In the genomic region with DNA sequence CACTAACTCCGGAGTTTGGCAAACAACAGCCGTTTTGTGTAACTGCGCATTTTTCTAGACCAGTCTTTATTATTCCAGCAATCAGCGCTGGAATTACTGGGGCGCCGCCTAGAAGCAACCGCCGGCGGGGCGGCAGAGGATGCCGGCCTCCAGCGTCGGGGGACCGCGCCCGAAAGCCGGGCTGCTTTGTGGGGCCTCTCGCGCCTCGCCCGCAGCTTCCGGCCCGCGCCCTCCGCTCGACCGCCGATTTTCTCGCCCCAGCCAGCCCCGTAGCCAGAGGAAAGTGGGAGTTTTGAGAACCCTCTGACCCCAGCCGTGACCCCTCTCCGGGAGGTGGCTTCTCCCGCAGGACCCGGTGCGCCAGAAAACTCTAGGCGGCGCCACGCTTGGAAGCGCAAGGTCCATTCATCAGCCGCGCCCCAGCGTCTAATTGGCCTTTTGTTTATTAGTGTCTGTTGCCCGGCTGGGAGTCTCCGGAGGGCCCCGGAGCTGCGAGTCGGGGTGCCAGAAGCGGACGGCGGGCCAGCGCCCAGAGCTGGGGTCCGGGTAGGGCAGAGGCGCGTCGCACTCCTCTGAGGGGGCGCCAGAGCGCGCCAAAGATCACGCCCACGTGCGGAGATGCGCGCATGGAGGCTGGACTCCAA, we compare ENCODE assay signal across 16 cellular contexts. TPM values are rescaled to one million over a fixed set of nuclear protein-coding genes. Genes with fewer than 3 reads are reported as not detected.
A peak's percentile ranks its signal among the peaks of the same experiment; 100 is the strongest.
DNase-seq lines count a peak whose midpoint lies in the region; ATAC-seq, FAIRE-seq and TF ChIP-seq lines count a peak whose summit lies in the region.
"Had no signal": no experiment of that assay in that cellular context is flagged by ENCODE, and none has a peak within 500 bp of the region (broad histone marks: within the 10 kb centered on the region; RNA-seq: fewer than 3 reads in every experiment).

No MANE protein-coding gene starts in this region.

- H3K23ac ChIP-seq in H1 (ENCODE audit: insufficient read length) (no peak overlapping the region), mesendoderm (ENCODE audit: low read length) (no peak overlapping the region)

- peak overlapping the region; percentile 50; the same call in 1 of the 2 replicates for H2BK12ac ChIP-seq in H1 (ENCODE audit: low read depth, low read length)

- H2BK5ac ChIP-seq in H1 (ENCODE audit: low read depth, low read length): no peak overlapping the region
- no peak overlapping the region for H2BK5ac ChIP-seq in mesendoderm (ENCODE audit: low read length)

- H3K9me3 Mint-ChIP-seq in activated CD8-positive, alpha-beta T cell treated with anti-CD3 and anti-CD28 coated beads, Interleukin-2, amount 10 ng/mL, durations not matched to agents 7 days and 5 days (ENCODE audit: insufficient read depth): no peaks in the 10 kb centered on the region
- H3K9me3 Mint-ChIP-seq: activated naive CD8-positive, alpha-beta T cell treated with anti-CD3 and anti-CD28 coated beads, Interleukin-2, amount 50 U/mL, for 24 hours had no signal

- no peak overlapping the region for H2AFZ ChIP-seq in H1 (ENCODE audit: low read length)

- H3K27ac ChIP-seq in H1 (ENCODE audit: low read depth, low read length) (no peak overlapping the region), mesendoderm (ENCODE audit: low read depth, low read length) (no peak overlapping the region), suprapubic skin (no peak overlapping the region), body of pancreas (no peak overlapping the region)

- TF ChIP-seq CTCF in H1 (IDR thresholded peaks at IDR 0.05; ENCODE audit: control extremely low read depth in 1 of 3, insufficient read depth in 1 of 3, low read depth in 1 of 3, low read length in 3 of 3): peak in 2 of 3 experiments; percentile 3 to 25; a peak in 1 of 4 replicates
- peak in 1 of 2 donors; percentile 20 for TF ChIP-seq CTCF in suprapubic skin (IDR thresholded peaks at IDR 0.05)
- TF ChIP-seq CTCF in body of pancreas (IDR thresholded peaks at IDR 0.05): no peak

- H3K79me1 ChIP-seq in H1 (ENCODE audit: low read depth, low read length) (no peaks in the 10 kb centered on the region), mesendoderm (ENCODE audit: low read length) (no peaks in the 10 kb centered on the region)

- no peak overlapping the region for H3K14ac ChIP-seq in H1 (ENCODE audit: insufficient read length)

- H3K79me2 ChIP-seq in H1 (ENCODE audit: control insufficient read depth in 1 of 2, insufficient read depth in 2 of 2, low read length in 2 of 2): no peaks in the 10 kb centered on the region
- H3K79me2 ChIP-seq in mesendoderm (ENCODE audit: control insufficient read depth, insufficient read depth, low read length): no peaks in the 10 kb centered on the region

- intact Hi-C loops in body of pancreas (cut with DNase I): no loop called here

- H3K4me1 ChIP-seq in H1 (replicated peaks in 1 of 4; ENCODE audit: control insufficient read depth in 3 of 4, insufficient read depth in 4 of 4, low read length in 3 of 4) (peaks cover 0 to 23% (median 14%) of the 10 kb centered on the region in 4 experiments; a peak in 6 of 7 replicates), mesendoderm (ENCODE audit: control insufficient read depth, low read depth, low read length) (no peaks in the 10 kb centered on the region), suprapubic skin (peaks cover 24% of the 10 kb centered on the region), body of pancreas (peaks cover 15% of the 10 kb centered on the region)

- TF ChIP-seq EP300 in H1 (IDR thresholded peaks at IDR 0.05; ENCODE audit: borderline replicate concordance in 1 of 2, low read depth in 2 of 2, low read length in 2 of 2) (no peak), suprapubic skin (IDR thresholded peaks at IDR 0.05) (no peak)

- H4K20me1 ChIP-seq in H1 (replicated peaks in 1 of 2; ENCODE audit: control insufficient read depth in 1 of 2, insufficient read depth in 2 of 2, low read length in 2 of 2): peaks cover 23 to 27% of the 10 kb centered on the region in 2 experiments

- TF ChIP-seq RAD21 in H1 (IDR thresholded peaks at IDR 0.05 in 1 of 2, conservative IDR thresholded peaks at IDR 0.05 in 1 of 2; ENCODE audit: low read depth in 2 of 2, low read length in 2 of 2): peak in 1 of 2 experiments; percentile 31

- H3K4ac ChIP-seq in H1 (replicated peaks; ENCODE audit: insufficient read length, low read depth, low read length) (no peak overlapping the region), mesendoderm (ENCODE audit: low read depth, low read length) (no peak overlapping the region)

- no peak overlapping the region for H2BK120ac ChIP-seq in H1 (replicated peaks; ENCODE audit: low read depth, low read length)
- no peak overlapping the region for H2BK120ac ChIP-seq in mesendoderm (ENCODE audit: low read depth, low read length)

- H4K5ac ChIP-seq in H1 (ENCODE audit: insufficient read length, low read depth, low read length): no peak overlapping the region
- H4K5ac ChIP-seq in mesendoderm (ENCODE audit: low read length): no peak overlapping the region

- 4% methylated on average over 62 of the region's 63 CpGs; no CpG with 5 or more reads in 1 of the 2 experiments for WGBS in H1 (ENCODE audit: extremely low coverage in 1 of 2, insufficient coverage in 1 of 2, insufficient read length in 1 of 2, insufficient replicate concordance in 2 of 2, low coverage in 1 of 2, low lambda C conversion rate in 2 of 2, missing lambda C conversion rate in 1 of 2), 2 experiments
- no CpG with 5 or more reads among the region's 63 CpGs for WGBS in mesendoderm (ENCODE audit: extremely low coverage, insufficient coverage, low lambda C conversion rate)
- 2% methylated on average over 9 of the region's 63 CpGs for WGBS in suprapubic skin
- 0 to 1% methylated on average over 33 to 63 of the region's 63 CpGs for WGBS in body of pancreas, 2 donors

- ATAC-seq in activated CD8-positive, alpha-beta T cell treated with anti-CD3 and anti-CD28 coated beads, Interleukin-2, amount 10 ng/mL, durations not matched to agents 7 days and 5 days: no peak
- no peak for ATAC-seq in body of pancreas
- ATAC-seq: activated naive CD8-positive, alpha-beta T cell treated with anti-CD3 and anti-CD28 coated beads, Interleukin-2, amount 50 U/mL, for 24 hours had no signal

- H3K56ac ChIP-seq in H1 (replicated peaks; ENCODE audit: insufficient read length, low read depth, low read length) (no peak overlapping the region), mesendoderm (ENCODE audit: low read length) (no peak overlapping the region)

- H3K36me3 ChIP-seq in H1 (ENCODE audit: control insufficient read depth in 2 of 4, insufficient read depth in 4 of 4, low read length in 3 of 4) (no peaks in the 10 kb centered on the region), mesendoderm (ENCODE audit: control insufficient read depth, insufficient read depth, low read length) (no peaks in the 10 kb centered on the region), suprapubic skin (no peaks in the 10 kb centered on the region), body of pancreas (replicated peaks in 1 of 2; ENCODE audit: insufficient read depth in 1 of 2, low read depth in 2 of 2) (no peaks in the 10 kb centered on the region)
- H3K36me3 ChIP-seq: tibial artery had no signal

- TF ChIP-seq POLR2A in H1 (IDR thresholded peaks at IDR 0.05; ENCODE audit: control extremely low read depth in 1 of 2, low read depth in 2 of 2, low read length in 2 of 2): no peak
- TF ChIP-seq POLR2A in suprapubic skin (IDR thresholded peaks at IDR 0.05): no peak
- no peak for TF ChIP-seq POLR2A in body of pancreas (IDR thresholded peaks at IDR 0.05)

- H4K91ac ChIP-seq in H1 (replicated peaks; ENCODE audit: insufficient read length, low read length): no peak overlapping the region

- no peak overlapping the region for H3K27ac Mint-ChIP-seq in activated CD8-positive, alpha-beta T cell treated with anti-CD3 and anti-CD28 coated beads, Interleukin-2, amount 10 ng/mL, durations not matched to agents 7 days and 5 days
- H3K27ac Mint-ChIP-seq: activated naive CD8-positive, alpha-beta T cell treated with anti-CD3 and anti-CD28 coated beads, Interleukin-2, amount 50 U/mL, for 24 hours had no signal

- H2AK5ac ChIP-seq in H1 (ENCODE audit: low read depth, low read length) (0 out of 2 replicates have a peak overlapping the region, but pooled peaks have one; percentile 61), mesendoderm (ENCODE audit: low read length) (no peak overlapping the region)

- CTCF ChIA-PET in H1 (lab: Charles Lee; ENCODE audit: partially characterized antibody): interaction anchor here (1.0 to 5.4 kb wide), 5 partner anchors 11 to 120 kb away, joined by 3 to 44 read pairs (median 5); no protein-coding TSS in a partner anchor
- CTCF ChIA-PET in activated CD8-positive, alpha-beta T cell treated with anti-CD3 and anti-CD28 coated beads, Interleukin-2, amount 10 ng/mL, durations not matched to agents 7 days and 5 days (lab: Charles Lee): no interaction called here

- no peak overlapping the region for H3K4me3 Mint-ChIP-seq in activated CD8-positive, alpha-beta T cell treated with anti-CD3 and anti-CD28 coated beads, Interleukin-2, amount 10 ng/mL, durations not matched to agents 7 days and 5 days
- H3K4me3 Mint-ChIP-seq: activated naive CD8-positive, alpha-beta T cell treated with anti-CD3 and anti-CD28 coated beads, Interleukin-2, amount 50 U/mL, for 24 hours had no signal

- FAIRE-seq in H1 (lab: Jason Lieb, UNC): no peak
- FAIRE-seq: TTC549 had no signal

- H2BK15ac ChIP-seq in H1 (ENCODE audit: low read length): no peak overlapping the region
- no peak overlapping the region for H2BK15ac ChIP-seq in mesendoderm (replicated peaks; ENCODE audit: low read depth)

- no peak overlapping the region for H3K9ac ChIP-seq in H1 (replicated peaks in 1 of 4; ENCODE audit: extremely low read depth in 1 of 4, low read depth in 3 of 4, low read length in 3 of 4)
- no peak overlapping the region for H3K9ac ChIP-seq in mesendoderm (ENCODE audit: low read length)

- H3K4me1 Mint-ChIP-seq in activated CD8-positive, alpha-beta T cell treated with anti-CD3 and anti-CD28 coated beads, Interleukin-2, amount 10 ng/mL, durations not matched to agents 7 days and 5 days (ENCODE audit: low read depth): peaks cover 13% of the 10 kb centered on the region

- no peak overlapping the region for H4K8ac ChIP-seq in H1 (ENCODE audit: extremely low read depth, insufficient read depth, low read length)
- no peak overlapping the region for H4K8ac ChIP-seq in mesendoderm (ENCODE audit: low read depth, low read length)

- POLR2A ChIA-PET in H1 (lab: Charles Lee; ENCODE audit: partially characterized antibody): interaction anchor here (0.8 to 1.3 kb wide), 2 partner anchors 10 to 19 kb away, joined by 3 to 6 read pairs; no protein-coding TSS in a partner anchor
- POLR2A ChIA-PET in activated CD8-positive, alpha-beta T cell treated with anti-CD3 and anti-CD28 coated beads, Interleukin-2, amount 10 ng/mL, durations not matched to agents 7 days and 5 days (lab: Charles Lee): no interaction called here

- H3K23me2 ChIP-seq in H1 (ENCODE audit: low read depth, low read length): peaks cover 5% of the 10 kb centered on the region

- no peaks in the 10 kb centered on the region for H3K36me3 Mint-ChIP-seq in activated CD8-positive, alpha-beta T cell treated with anti-CD3 and anti-CD28 coated beads, Interleukin-2, amount 10 ng/mL, durations not matched to agents 7 days and 5 days (ENCODE audit: low read depth)

- H3K4me2 ChIP-seq in H1 (ENCODE audit: insufficient read depth in 1 of 2, low read depth in 2 of 2, low read length in 2 of 2) (peak overlapping the region; percentile 60 to 65), mesendoderm (ENCODE audit: low read length) (no peak overlapping the region)

- DNase-seq in NCI-H748 (lab: John Stamatoyannopoulos, UW; ENCODE audit: unreplicated experiment) (peak; percentile 56), NCI-H748 treated with DMSO at 0.1 percent for 48 hours (lab: John Stamatoyannopoulos, UW) (no peak), H1 (ENCODE audit: low read depth in 1 of 2, low spot score in 2 of 2) (peak in 1 of 2 experiments; percentile 67), mesendoderm (peak; percentile 34), suprapubic skin (ENCODE audit: low spot score in 2 of 2) (peak in 1 of 2 donors; percentile 75), EL (no peak), body of pancreas (no peak)
- DNase-seq in activated CD8-positive, alpha-beta T cell treated with anti-CD3 and anti-CD28 coated beads, Interleukin-2, amount 10 ng/mL, durations not matched to agents 7 days and 5 days: no peak
- DNase-seq: 8988T; activated naive CD8-positive, alpha-beta T cell treated with anti-CD3 and anti-CD28 coated beads, Interleukin-2, amount 50 U/mL, for 24 hours; Calu3; NCI-H1105; NCI-H510A; tibial artery had no signal

- peaks cover 63% of the 10 kb centered on the region for H3K27me3 Mint-ChIP-seq in activated CD8-positive, alpha-beta T cell treated with anti-CD3 and anti-CD28 coated beads, Interleukin-2, amount 10 ng/mL, durations not matched to agents 7 days and 5 days (ENCODE audit: low read depth)

- H3K18ac ChIP-seq in H1 (ENCODE audit: extremely low read depth, low read length): no peak overlapping the region
- H3K18ac ChIP-seq in mesendoderm (ENCODE audit: low read length): no peak overlapping the region

- H3K27me3 ChIP-seq in H1 (replicated peaks in 1 of 4; ENCODE audit: control insufficient read depth in 3 of 4, extremely low read depth in 1 of 4, insufficient read depth in 3 of 4, low read length in 3 of 4): peaks cover 73 to 82% (median 78%) of the 10 kb centered on the region in 4 experiments
- peaks cover 70% of the 10 kb centered on the region for H3K27me3 ChIP-seq in mesendoderm (ENCODE audit: insufficient read depth, low read length, poor library complexity)
- peaks cover 56% of the 10 kb centered on the region for H3K27me3 ChIP-seq in suprapubic skin
- H3K27me3 ChIP-seq in body of pancreas: peaks cover 0 to 32% of the 10 kb centered on the region in 2 donors

- H3K9me3 ChIP-seq in H1 (ENCODE audit: insufficient read depth in 2 of 2, low read depth in 1 of 2, low read length in 1 of 2) (no peaks in the 10 kb centered on the region), suprapubic skin (no peaks in the 10 kb centered on the region), body of pancreas (no peaks in the 10 kb centered on the region)
- H3K9me3 ChIP-seq: tibial artery had no signal

- H2BK20ac ChIP-seq in H1 (ENCODE audit: low read length): no peak overlapping the region

- peak overlapping the region; percentile 8 to 51 (median 18); a peak in 4 of 8 replicates for H3K4me3 ChIP-seq in H1 (ENCODE audit: extremely low read depth in 1 of 4, insufficient read depth in 2 of 4, low read depth in 3 of 4, low read length in 4 of 4)
- no peak overlapping the region for H3K4me3 ChIP-seq in mesendoderm (ENCODE audit: low read length)
- H3K4me3 ChIP-seq in suprapubic skin: peak overlapping the region; percentile 36
- H3K4me3 ChIP-seq in body of pancreas: no peak overlapping the region

RNA-seq across cellular contexts. Expression of gene EMX2, which starts 10.7 kb away (rescaled TPM):
- not detected in 2 replicates for total RNA-seq in H1 (2021; fragmentation: NEBNext Ultra II Directional; extraction: Animal tissue kit (Norgen Biotek cat#: 25700))
- polyA plus RNA-seq in H1 (2011; rRNA removed): not detected in 2 replicates
- polyA plus RNA-seq in H1 (2011; cell fraction: cytosol; rRNA removed): 0.06 TPM
- 0.04 TPM for polyA plus RNA-seq in H1 (2011; cell fraction: nucleus; rRNA removed)
- 0.08 to 0.23 TPM (median 0.14 TPM) in 4 replicates for polyA plus RNA-seq in H1 (2012, experiment 1 of 2)
- polyA plus RNA-seq in H1 (2012, experiment 2 of 2): 0.10 TPM
- 0.04 TPM for polyA plus RNA-seq in H1 (2013, experiment 1 of 2)
- not detected for polyA plus RNA-seq in H1 (2013, experiment 2 of 2)
- not detected in 2 replicates for polyA minus RNA-seq in H1 (2011; rRNA and poly(A)+ RNA removed)
- polyA minus RNA-seq in H1 (2011; cell fraction: cytosol; rRNA and poly(A)+ RNA removed): not detected
- not detected for polyA minus RNA-seq in H1 (2011; cell fraction: nucleus; rRNA and poly(A)+ RNA removed)
- 0.04 TPM for polyA plus RNA-seq in mesendoderm (2013, experiment 1 of 2)
- not detected for polyA plus RNA-seq in mesendoderm (2013, experiment 2 of 2)
- total RNA-seq in suprapubic skin (1 to 10 TPM; 2.0 to 9.7 (median 2.5) TPM), body of pancreas (not detected)
- total RNA-seq in activated CD8-positive, alpha-beta T cell treated with anti-CD3 and anti-CD28 coated beads, Interleukin-2, amount 10 ng/mL, durations not matched to agents 7 days and 5 days: not detected
- total RNA-seq: Calu3, dermis microvascular lymphatic vessel endothelial cell had no signal

Comparison
In these comparisons a context has a peak if more than half of its experiments do, and no peak if none do; other contexts are left out.
1. DNase-seq: peak in NCI-H748 (single experiment) and mesendoderm (single experiment); none in NCI-H748 treated with DMSO at 0.1 percent for 48 hours (single experiment), EL (single experiment), activated CD8-positive, alpha-beta T cell treated with anti-CD3 and anti-CD28 coated beads, Interleukin-2, amount 10 ng/mL, durations not matched to agents 7 days and 5 days (single experiment) and body of pancreas (0 of 4).
2. H3K4me3 ChIP-seq: peak in H1 (4 of 4) and suprapubic skin (single experiment); none in mesendoderm (single experiment) and body of pancreas (0 of 2).
3. CTCF ChIP-seq: peak in H1 (2 of 3); none in body of pancreas (0 of 7).